ENCODE assay signal across 18 cellular contexts in genomic region chr3:52176188-52176752, GRCh38. TPM values are rescaled to one million over a fixed set of nuclear protein-coding genes. Genes with fewer than 3 reads are reported as not detected.
"Had no signal": no experiment of that assay in that cellular context is flagged by ENCODE, and none has a peak within 500 bp of the region (broad histone marks: within the 10 kb centered on the region; RNA-seq: fewer than 3 reads in every experiment).

No MANE protein-coding gene starts in this region.

- H3K9me3 Mint-ChIP-seq: activated CD4-positive, alpha-beta memory T cell treated with anti-CD3 and anti-CD28 coated beads, Interleukin-2, amount 10 ng/mL, durations not matched to agents 7 days and 5 days; activated naive CD4-positive, alpha-beta T cell treated with anti-CD3 and anti-CD28 coated beads for 36 hours; activated T-cell treated with anti-CD3 and anti-CD28 coated beads, Interleukin-2, amount 50 U/mL, for 72 hours; memory B cell; natural killer cell treated with Interleukin-12 subunit alpha and Interleukin-12 subunit beta and Interleukin-15 and Interleukin-18, amount 100 ng/mL, for 72 hours; stimulated activated naive CD8-positive, alpha-beta T cell treated with anti-CD3 and anti-CD28 coated beads, Interleukin-15, amount 100 ng/mL, for 72 hours had no signal

- H3K27me3 Mint-ChIP-seq: activated CD4-positive, alpha-beta T cell treated with anti-CD3 and anti-CD28 coated beads for 36 hours; memory B cell; natural killer cell treated with Interleukin-12 subunit alpha and Interleukin-12 subunit beta and Interleukin-15 and Interleukin-18, amount 100 ng/mL, for 72 hours; stimulated activated naive CD8-positive, alpha-beta T cell treated with anti-CD3 and anti-CD28 coated beads, Interleukin-15, amount 100 ng/mL, for 72 hours had no signal

- H3K9me3 ChIP-seq: testis had no signal

- ATAC-seq: activated CD4-positive, alpha-beta T cell treated with anti-CD3 and anti-CD28 coated beads for 36 hours; activated T-cell treated with anti-CD3 and anti-CD28 coated beads, Interleukin-2, amount 50 U/mL, for 72 hours; left cardiac atrium; natural killer cell treated with Interleukin-12 subunit alpha and Interleukin-12 subunit beta and Interleukin-15 and Interleukin-18, amount 100 ng/mL, for 72 hours; stimulated activated naive CD8-positive, alpha-beta T cell treated with anti-CD3 and anti-CD28 coated beads, Interleukin-15, amount 100 ng/mL, for 72 hours had no signal

- H3K36me3 Mint-ChIP-seq: memory B cell; natural killer cell treated with Interleukin-12 subunit alpha and Interleukin-12 subunit beta and Interleukin-15 and Interleukin-18, amount 100 ng/mL, for 72 hours had no signal

- H3K27ac ChIP-seq: testis, VCaP had no signal

- H3K4me3 ChIP-seq: testis had no signal

- H3K4me1 Mint-ChIP-seq: activated CD4-positive, alpha-beta T cell treated with anti-CD3 and anti-CD28 coated beads for 36 hours; stimulated activated naive CD8-positive, alpha-beta T cell treated with anti-CD3 and anti-CD28 coated beads, Interleukin-15, amount 100 ng/mL, for 72 hours had no signal

- H3K4me3 Mint-ChIP-seq: activated CD4-positive, alpha-beta memory T cell treated with anti-CD3 and anti-CD28 coated beads, Interleukin-2, amount 10 ng/mL, durations not matched to agents 7 days and 5 days; activated CD4-positive, alpha-beta T cell treated with anti-CD3 and anti-CD28 coated beads for 36 hours; activated naive CD4-positive, alpha-beta T cell treated with anti-CD3 and anti-CD28 coated beads for 36 hours; activated T-cell treated with anti-CD3 and anti-CD28 coated beads, Interleukin-2, amount 50 U/mL, for 72 hours; memory B cell; natural killer cell treated with Interleukin-12 subunit alpha and Interleukin-12 subunit beta and Interleukin-15 and Interleukin-18, amount 100 ng/mL, for 72 hours; stimulated activated naive CD8-positive, alpha-beta T cell treated with anti-CD3 and anti-CD28 coated beads, Interleukin-15, amount 100 ng/mL, for 72 hours had no signal

- H3K27me3 ChIP-seq: testis had no signal

- H3K27ac Mint-ChIP-seq: activated CD4-positive, alpha-beta memory T cell treated with anti-CD3 and anti-CD28 coated beads, Interleukin-2, amount 10 ng/mL, durations not matched to agents 7 days and 5 days; activated CD4-positive, alpha-beta T cell treated with anti-CD3 and anti-CD28 coated beads for 36 hours; activated naive CD4-positive, alpha-beta T cell treated with anti-CD3 and anti-CD28 coated beads for 36 hours; activated T-cell treated with anti-CD3 and anti-CD28 coated beads, Interleukin-2, amount 50 U/mL, for 72 hours; memory B cell; natural killer cell treated with Interleukin-12 subunit alpha and Interleukin-12 subunit beta and Interleukin-15 and Interleukin-18, amount 100 ng/mL, for 72 hours had no signal

- DNase-seq: activated CD4-positive, alpha-beta memory T cell treated with anti-CD3 and anti-CD28 coated beads, Interleukin-2, amount 10 ng/mL, durations not matched to agents 7 days and 5 days; activated CD4-positive, alpha-beta T cell treated with anti-CD3 and anti-CD28 coated beads for 36 hours; activated CD8-positive, alpha-beta memory T cell treated with anti-CD3 and anti-CD28 coated beads, Interleukin-2, amount 50 U/mL, for 4 hours; activated naive CD4-positive, alpha-beta T cell treated with anti-CD3 and anti-CD28 coated beads for 36 hours; activated T-cell treated with anti-CD3 and anti-CD28 coated beads, Interleukin-2, amount 50 U/mL, for 72 hours; caudate nucleus; effector memory CD4-positive, alpha-beta T cell; erythroblast; left cardiac atrium; stimulated activated CD4-positive, alpha-beta T cell treated with anti-CD3 and anti-CD28 coated beads, Interleukin-15, amount 100 ng/mL, for 24 hours; stimulated activated CD4-positive, alpha-beta T cell treated with anti-CD3 and anti-CD28 coated beads, Interleukin-4, amount 100 ng/mL, for 24 hours; stimulated activated naive CD8-positive, alpha-beta T cell treated with anti-CD3 and anti-CD28 coated beads, Interleukin-15, amount 100 ng/mL, for 72 hours; T1000; testis had no signal

RNA-seq across cellular contexts. Expression of gene TLR9, which starts 49.2 kb away (rescaled TPM):
- total RNA-seq: pulmonary artery endothelial cell had no signal
